8 cellular contexts compared by ENCODE assay signal in the genomic region with DNA sequence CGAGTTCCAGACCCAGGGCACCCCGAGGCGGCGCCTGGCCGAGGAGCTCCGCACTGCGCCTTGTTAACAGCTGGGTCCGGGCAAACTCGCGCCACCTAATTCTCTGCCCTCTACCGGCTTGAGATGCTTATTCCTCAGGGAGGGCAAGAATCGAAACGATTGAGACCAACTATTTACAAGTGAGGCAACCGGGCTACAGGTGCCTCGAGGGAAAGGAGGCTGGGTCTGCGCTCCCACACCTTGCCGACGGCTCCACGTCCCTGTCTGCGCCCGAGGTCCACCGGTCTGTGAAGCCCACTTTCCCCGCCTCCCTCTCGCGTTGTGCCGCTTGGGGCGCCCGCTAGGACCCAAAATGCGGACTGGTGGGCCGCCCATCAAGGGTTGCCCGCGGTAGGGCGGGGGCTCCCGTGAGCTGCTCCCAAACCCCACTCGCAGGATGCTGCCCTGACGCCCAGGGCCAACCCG. TPM values are rescaled to one million over a fixed set of nuclear protein-coding genes. Genes with fewer than 3 reads are reported as not detected.
DNase-seq lines count a peak whose midpoint lies in the region; ATAC-seq and TF ChIP-seq lines count a peak whose summit lies in the region.

No MANE protein-coding gene starts in this region.

- no peaks in the 10 kb centered on the region for H3K9me2 ChIP-seq in SU-DHL-6 (replicated peaks; ENCODE audit: insufficient read depth, low read length)

- H2AFZ ChIP-seq in SU-DHL-6 (ENCODE audit: low read depth, low read length, severe bottlenecking): peak overlapping the region; percentile 93

- H3K4me3 ChIP-seq in SU-DHL-6 (ENCODE audit: insufficient read depth, low read length, poor library complexity, severe bottlenecking) (peak overlapping the region; percentile 59), sigmoid colon (peak overlapping the region; percentile 85 to 98 (median 96))

- H3F3A ChIP-seq in SU-DHL-6 (ENCODE audit: insufficient read depth): no peaks in the 10 kb centered on the region

- TF ChIP-seq CTCF in SU-DHL-6 (IDR thresholded peaks at IDR 0.05; ENCODE audit: insufficient read depth, low read length, poor library complexity, severe bottlenecking) (peak; percentile 53), sigmoid colon (IDR thresholded peaks at IDR 0.05) (peak in 2 of 4 experiments; percentile 14 to 21)

- no peaks in the 10 kb centered on the region for H3K36me3 ChIP-seq in SU-DHL-6 (ENCODE audit: low read length)
- H3K36me3 ChIP-seq in sigmoid colon: peaks cover 0 to 6% (median 0%) of the 10 kb centered on the region in 4 donors

- DNase-seq in DMS153 (lab: John Stamatoyannopoulos, UW) (peak; percentile 8), HPDE6-E6E7 (ENCODE audit: extremely low spot score) (peak; percentile 66), hippocampal formation (lab: John Stamatoyannopoulos, UW) (peak; percentile 46 to 58), sigmoid colon (peak; percentile 74), HuH-7.5 (ENCODE audit: low spot score) (no peak)

- no peaks in the 10 kb centered on the region for H4K20me1 ChIP-seq in SU-DHL-6 (ENCODE audit: low read depth, low read length)

- H3K4me1 ChIP-seq in sigmoid colon: peaks cover 0 to 31% (median 22%) of the 10 kb centered on the region in 4 donors

- no peak for TF ChIP-seq POLR2A in sigmoid colon (IDR thresholded peaks at IDR 0.05)

- H3K79me2 ChIP-seq in SU-DHL-6 (ENCODE audit: insufficient read depth, low read length): peaks cover 39% of the 10 kb centered on the region

- intact Hi-C loops in sigmoid colon (cut with DNase I): no loop called here

- WGBS in sigmoid colon, 2 donors: 1% methylated on average over 37 of the region's 37 CpGs

- ATAC-seq in GM21360 (IDR thresholded peaks at IDR 0.05; ENCODE audit: unreplicated experiment): peak; percentile 52

- peak overlapping the region; percentile 73 for H3K4me2 ChIP-seq in SU-DHL-6 (ENCODE audit: low read depth, low read length, poor library complexity, severe bottlenecking)

- peak overlapping the region; percentile 90 for H3K9ac ChIP-seq in SU-DHL-6 (ENCODE audit: low read length)

- TF ChIP-seq EP300 in sigmoid colon (IDR thresholded peaks at IDR 0.05): no peak

- H3K9me3 ChIP-seq in SU-DHL-6 (ENCODE audit: insufficient read depth, low read length): no peaks in the 10 kb centered on the region
- H3K9me3 ChIP-seq in sigmoid colon: no peaks in the 10 kb centered on the region

- H3K27ac ChIP-seq in SU-DHL-6 (ENCODE audit: low read depth, low read length) (peak overlapping the region; percentile 61), angular gyrus (ENCODE audit: low read depth, low read length) (peak overlapping the region; percentile 58), sigmoid colon (peak overlapping the region; percentile 93 to 97 (median 94))

- H3K27me3 ChIP-seq in SU-DHL-6 (ENCODE audit: low read length) (no peaks in the 10 kb centered on the region), sigmoid colon (no peaks in the 10 kb centered on the region)

RNA-seq across cellular contexts. Expression of gene AKR1B1, which starts 0.5 kb away (rescaled TPM):
- total RNA-seq in sigmoid colon: 10 to 100 TPM; 35.8 to 59.2 (median 50.0) TPM
- polyA plus RNA-seq in sigmoid colon: 10 to 100 TPM; 40.3 to 50.5 (median 44.4) TPM
